Comparison of ENCODE assay signal across 15 cellular contexts in the genomic region with DNA sequence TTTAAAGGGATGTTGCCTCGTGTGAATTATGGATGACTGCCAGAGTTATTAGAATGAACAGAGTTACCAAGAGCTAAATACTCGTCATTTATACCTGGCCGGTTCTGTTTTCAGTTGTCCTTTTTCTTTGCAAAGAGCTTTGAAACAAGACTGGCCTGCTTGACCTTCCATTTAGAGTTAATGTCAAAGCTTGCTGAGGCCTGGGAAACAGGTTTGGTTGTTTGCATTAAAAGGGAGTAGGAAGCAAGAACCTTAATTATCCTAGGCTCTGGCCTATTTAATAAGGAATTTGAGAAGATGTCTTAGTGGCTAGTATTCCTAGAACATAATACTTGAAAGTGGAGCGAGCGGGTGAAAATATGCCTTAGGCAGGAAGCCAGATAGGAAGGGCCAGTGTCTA.
A peak's percentile ranks its signal among the peaks of the same experiment; 100 is the strongest.
DNase-seq lines count a peak whose midpoint lies in the region; ATAC-seq, FAIRE-seq and TF ChIP-seq lines count a peak whose summit lies in the region.
"Had no signal": no experiment of that assay in that cellular context is flagged by ENCODE, and none has a peak within 500 bp of the region (broad histone marks: within the 10 kb centered on the region; RNA-seq: fewer than 3 reads in every experiment).

No MANE protein-coding gene starts in this region.

- no peak for FAIRE-seq in kidney (lab: Jason Lieb, UNC)
- FAIRE-seq: endometrium had no signal

- POLR2A ChIA-PET in CD8-positive, alpha-beta T cell (lab: Charles Lee): no interaction called here

- DNase-seq in NCI-H69 (lab: John Stamatoyannopoulos, UW) (peak; percentile 58), kidney (no peak), gastrocnemius medialis (no peak), iPS-NIHi11 (ENCODE audit: low spot score) (no peak), NCI-H1436 treated with DMSO at 0.1 percent for 48 hours (lab: John Stamatoyannopoulos, UW) (no peak)
- DNase-seq in CD8-positive, alpha-beta T cell: no peak
- DNase-seq in activated T-cell treated with anti-CD3 and anti-CD28 coated beads, Interleukin-2, amount 50 U/mL, for 72 hours: no peak
- DNase-seq: activated CD4-positive, CD25-positive, alpha-beta regulatory T cell; KG1; NCI-H1092 had no signal

- intact Hi-C loops in kidney (cut with DNase I): no loop called here
- intact Hi-C loops in gastrocnemius medialis (cut with DNase I; ENCODE audit: low total_unique reads): no loop called here
- intact Hi-C loops in CD8-positive, alpha-beta T cell (cut with DNase I, micrococcal nuclease): no loop called here

- H3K27me3 ChIP-seq in BLaER1 (no peaks in the 10 kb centered on the region), gastrocnemius medialis (peaks cover 0 to 9% (median 2%) of the 10 kb centered on the region in 3 donors)
- H3K27me3 ChIP-seq in CD8-positive, alpha-beta T cell (ENCODE audit: insufficient read depth, low read length): no peaks in the 10 kb centered on the region

- no peaks in the 10 kb centered on the region for H3K36me3 Mint-ChIP-seq in CD8-positive, alpha-beta T cell
- no peaks in the 10 kb centered on the region for H3K36me3 Mint-ChIP-seq in activated T-cell treated with anti-CD3 and anti-CD28 coated beads, Interleukin-2, amount 50 U/mL, for 72 hours (ENCODE audit: insufficient read depth in 2 of 2)

- H3K9me3 Mint-ChIP-seq in CD8-positive, alpha-beta T cell: peaks cover 9% of the 10 kb centered on the region
- no peaks in the 10 kb centered on the region for H3K9me3 Mint-ChIP-seq in activated T-cell treated with anti-CD3 and anti-CD28 coated beads, Interleukin-2, amount 50 U/mL, for 72 hours
- H3K9me3 Mint-ChIP-seq: T-helper 1 cell treated with Interleukin-12 subunit alpha and Interleukin-12 subunit beta and Interleukin-4 antibody, amounts not matched to agents 30 μg/mL and 1 μg/mL, for 36 hours had no signal

- H3K9ac ChIP-seq in BLaER1: no peak overlapping the region
- no peak overlapping the region for H3K9ac ChIP-seq in kidney (ENCODE audit: low read length in 2 of 2)

- H3K4me1 Mint-ChIP-seq in CD8-positive, alpha-beta T cell (ENCODE audit: low read depth): peaks cover 5% of the 10 kb centered on the region
- no peaks in the 10 kb centered on the region for H3K4me1 Mint-ChIP-seq in activated T-cell treated with anti-CD3 and anti-CD28 coated beads, Interleukin-2, amount 50 U/mL, for 72 hours (ENCODE audit: low read depth)
- H3K4me1 Mint-ChIP-seq: central memory CD8-positive, alpha-beta T cell had no signal

- H3K4me1 ChIP-seq in BLaER1 (peaks cover 85% of the 10 kb centered on the region), kidney (ENCODE audit: control insufficient read depth in 1 of 2, insufficient read depth in 1 of 2, low read depth in 1 of 2, low read length in 2 of 2) (peaks cover 15 to 24% of the 10 kb centered on the region in 2 donors), gastrocnemius medialis (peaks cover 12 to 19% of the 10 kb centered on the region in 2 donors)
- H3K4me1 ChIP-seq in CD8-positive, alpha-beta T cell (ENCODE audit: insufficient read depth, low read length): no peaks in the 10 kb centered on the region

- H3K4me3 Mint-ChIP-seq in CD8-positive, alpha-beta T cell: no peak overlapping the region
- H3K4me3 Mint-ChIP-seq in activated T-cell treated with anti-CD3 and anti-CD28 coated beads, Interleukin-2, amount 50 U/mL, for 72 hours: no peak overlapping the region
- H3K4me3 Mint-ChIP-seq: activated T-helper 1 cell treated with anti-CD3 and anti-CD28 coated beads, Interleukin-12 subunit alpha, Interleukin-12 subunit beta, Interleukin-2, Interleukin-4 antibody, amounts not matched to agents 30 ng/mL and 10 ng/mL and 1 ng/mL, durations not matched to agents 14 hours and 24 hours and 36 hours; central memory CD8-positive, alpha-beta T cell; T-helper 1 cell treated with Interleukin-12 subunit alpha and Interleukin-12 subunit beta and Interleukin-4 antibody, amounts not matched to agents 30 μg/mL and 1 μg/mL, for 36 hours had no signal

- H3K36me3 ChIP-seq in BLaER1: no peaks in the 10 kb centered on the region
- H3K36me3 ChIP-seq in kidney (ENCODE audit: control insufficient read depth in 1 of 2, insufficient read depth in 2 of 2, low read length in 2 of 2): no peaks in the 10 kb centered on the region
- no peaks in the 10 kb centered on the region for H3K36me3 ChIP-seq in gastrocnemius medialis
- H3K36me3 ChIP-seq in CD8-positive, alpha-beta T cell (ENCODE audit: insufficient read depth, low read length): no peaks in the 10 kb centered on the region

- no peak for ATAC-seq in gastrocnemius medialis
- ATAC-seq in CD8-positive, alpha-beta T cell: no peak
- no peak for ATAC-seq in activated T-cell treated with anti-CD3 and anti-CD28 coated beads, Interleukin-2, amount 50 U/mL, for 72 hours (replicated peaks in 1 of 2)

- in situ Hi-C loops in gastrocnemius medialis (cut with MboI; ENCODE audit: low sequenced_read_pairs in 4 of 4): loop anchor here in 2 of 4 donors (10.0 to 25.0 kb wide), 2 partner anchors 231 to 474 kb away; a partner anchor contains a TSS

- TF ChIP-seq POLR2A in gastrocnemius medialis (IDR thresholded peaks at IDR 0.05): no peak

- peak overlapping the region; percentile 11 for H3K4me2 ChIP-seq in BLaER1

- H3K27ac Mint-ChIP-seq in CD8-positive, alpha-beta T cell: no peak overlapping the region
- H3K27ac Mint-ChIP-seq in activated T-cell treated with anti-CD3 and anti-CD28 coated beads, Interleukin-2, amount 50 U/mL, for 72 hours: no peak overlapping the region
- H3K27ac Mint-ChIP-seq: activated T-helper 1 cell treated with anti-CD3 and anti-CD28 coated beads, Interleukin-12 subunit alpha, Interleukin-12 subunit beta, Interleukin-2, Interleukin-4 antibody, amounts not matched to agents 30 ng/mL and 10 ng/mL and 1 ng/mL, durations not matched to agents 14 hours and 24 hours and 36 hours; T-helper 1 cell treated with Interleukin-12 subunit alpha and Interleukin-12 subunit beta and Interleukin-4 antibody, amounts not matched to agents 30 μg/mL and 1 μg/mL, for 36 hours had no signal

- H3K27me3 Mint-ChIP-seq in CD8-positive, alpha-beta T cell (ENCODE audit: low read depth): peaks cover 16% of the 10 kb centered on the region
- H3K27me3 Mint-ChIP-seq in activated T-cell treated with anti-CD3 and anti-CD28 coated beads, Interleukin-2, amount 50 U/mL, for 72 hours (ENCODE audit: low read depth): peaks cover 8% of the 10 kb centered on the region

- H3K4me3 ChIP-seq in BLaER1: no peak overlapping the region
- no peak overlapping the region for H3K4me3 ChIP-seq in kidney (ENCODE audit: low read length in 2 of 2)
- H3K4me3 ChIP-seq in gastrocnemius medialis: no peak overlapping the region
- no peak overlapping the region for H3K4me3 ChIP-seq in CD8-positive, alpha-beta T cell (ENCODE audit: low read depth, low read length)

- no peaks in the 10 kb centered on the region for H4K20me1 ChIP-seq in BLaER1

- peaks cover 12% of the 10 kb centered on the region for H3K9me3 ChIP-seq in BLaER1
- no peaks in the 10 kb centered on the region for H3K9me3 ChIP-seq in kidney (ENCODE audit: control insufficient read depth in 1 of 2, low read length in 2 of 2)
- H3K9me3 ChIP-seq in gastrocnemius medialis: no peaks in the 10 kb centered on the region
- H3K9me3 ChIP-seq in CD8-positive, alpha-beta T cell (ENCODE audit: low read length): no peaks in the 10 kb centered on the region

- TF ChIP-seq CTCF in kidney (IDR thresholded peaks at IDR 0.05; ENCODE audit: borderline replicate concordance, extremely low read depth, insufficient read depth) (no peak), gastrocnemius medialis (IDR thresholded peaks at IDR 0.05 in 4 of 5, conservative IDR thresholded peaks at IDR 0.05 in 1 of 5) (no peak)
- no peak for TF ChIP-seq CTCF in CD8-positive, alpha-beta T cell (IDR thresholded peaks at IDR 0.05)

- H3K27ac ChIP-seq in BLaER1: no peak overlapping the region
- H3K27ac ChIP-seq in kidney (ENCODE audit: low read depth in 2 of 2, low read length in 2 of 2): peak overlapping the region; percentile 48 to 84
- H3K27ac ChIP-seq in gastrocnemius medialis: peak overlapping the region; percentile 45 to 67 (median 57)
- H3K27ac ChIP-seq in CD8-positive, alpha-beta T cell (ENCODE audit: low read depth, low read length): no peak overlapping the region

- CTCF ChIA-PET in CD8-positive, alpha-beta T cell (lab: Charles Lee): no interaction called here

Comparison
In these comparisons a context has a peak if more than half of its experiments do, and no peak if none do; other contexts are left out.
1. H3K27ac ChIP-seq: peak in kidney (2 of 2) and gastrocnemius medialis (4 of 4); none in BLaER1 (single experiment) and CD8-positive, alpha-beta T cell (single experiment).